In genomic region chr1:19064906-19065450, GRCh38 we compare ENCODE assay signal across 18 cellular contexts.
"Had no signal": no experiment of that assay in that cellular context is flagged by ENCODE, and none has a peak within 500 bp of the region (broad histone marks: within the 10 kb centered on the region; RNA-seq: fewer than 3 reads in every experiment).

No MANE protein-coding gene starts in this region.

- DNase-seq: effector memory CD4-positive, alpha-beta T cell; gastrocnemius medialis; heart right ventricle; hypothalamus; kidney glomerular epithelial cell; mammary epithelial cell; mucosa of descending colon; naive thymus-derived CD8-positive, alpha-beta T cell; right cardiac atrium; stimulated activated CD4-positive, alpha-beta T cell treated with anti-CD3 and anti-CD28 coated beads, Interleukin-4, amount 100 ng/mL, for 1 hour; stimulated activated CD8-positive, alpha-beta memory T cell treated with anti-CD3 and anti-CD28 coated beads, Interleukin-4, amount 100 ng/mL, for 48 hours; stimulated activated naive CD8-positive, alpha-beta T cell treated with anti-CD3 and anti-CD28 coated beads, Interleukin-15, Interleukin-2, amounts not matched to agents 100 U/mL and 50 U/mL, for 24 hours; testis had no signal

- H3K36me3 ChIP-seq: gastrocnemius medialis, heart right ventricle, transverse colon had no signal

- H3K4me1 ChIP-seq: gastrocnemius medialis had no signal

- H3K9me3 ChIP-seq: gastrocnemius medialis, heart right ventricle, mucosa of descending colon, testis, transverse colon had no signal

- H3K27me3 ChIP-seq: gastrocnemius medialis, testis, transverse colon had no signal

- H3K4me3 ChIP-seq: gastrocnemius medialis, heart right ventricle, mucosa of descending colon, testis, transverse colon had no signal

- H3K27ac ChIP-seq: gastrocnemius medialis, heart right ventricle, testis had no signal

- FAIRE-seq: endometrium, islet of Langerhans had no signal

- ATAC-seq: esophagus mucosa; gastrocnemius medialis; heart right ventricle; naive thymus-derived CD8-positive, alpha-beta T cell; right cardiac atrium; stimulated activated effector memory CD8-positive, alpha-beta T cell treated with anti-CD3 and anti-CD28 coated beads, Interleukin-12 subunit alpha, Interleukin-12 subunit beta, amount 100 ng/mL, for 72 hours; stimulated activated naive CD8-positive, alpha-beta T cell treated with anti-CD3 and anti-CD28 coated beads, Interleukin-15, Interleukin-2, amounts not matched to agents 100 U/mL and 50 U/mL, for 24 hours had no signal
